Comparison of ENCODE assay signal across 1 cellular context in genomic region chr17:8003594-8004181, GRCh38.
TF ChIP-seq lines count a peak whose summit lies in the region.

No MANE protein-coding gene starts in this region.

TF ChIP-seq in H1, 55 proteins besides CTCF, POLR2A, EP300 and RAD21:
- TF ChIP-seq MAX (IDR thresholded peaks at IDR 0.05) (peak; percentile 29; the same call in 1 of the 2 replicates), EZH2 (IDR thresholded peaks at IDR 0.05; ENCODE audit: low read depth, low read length, severe bottlenecking) (peak; percentile 75), SUZ12 (IDR thresholded peaks at IDR 0.05; ENCODE audit: low read length) (peak; percentile 88), TBP (IDR thresholded peaks at IDR 0.05; ENCODE audit: low read depth, low read length) (peak; percentile 65; the same call in 1 of the 2 replicates), KDM4A (IDR thresholded peaks at IDR 0.05; ENCODE audit: low read depth, low read length, severe bottlenecking) (no peak), SAP30 (IDR thresholded peaks at IDR 0.05; ENCODE audit: insufficient read depth, insufficient replicate concordance, low read length) (no peak), FOSL1 (IDR thresholded peaks at IDR 0.05; ENCODE audit: insufficient read depth, low read depth, low read length) (no peak)
- TF ChIP-seq, protein P1, sequence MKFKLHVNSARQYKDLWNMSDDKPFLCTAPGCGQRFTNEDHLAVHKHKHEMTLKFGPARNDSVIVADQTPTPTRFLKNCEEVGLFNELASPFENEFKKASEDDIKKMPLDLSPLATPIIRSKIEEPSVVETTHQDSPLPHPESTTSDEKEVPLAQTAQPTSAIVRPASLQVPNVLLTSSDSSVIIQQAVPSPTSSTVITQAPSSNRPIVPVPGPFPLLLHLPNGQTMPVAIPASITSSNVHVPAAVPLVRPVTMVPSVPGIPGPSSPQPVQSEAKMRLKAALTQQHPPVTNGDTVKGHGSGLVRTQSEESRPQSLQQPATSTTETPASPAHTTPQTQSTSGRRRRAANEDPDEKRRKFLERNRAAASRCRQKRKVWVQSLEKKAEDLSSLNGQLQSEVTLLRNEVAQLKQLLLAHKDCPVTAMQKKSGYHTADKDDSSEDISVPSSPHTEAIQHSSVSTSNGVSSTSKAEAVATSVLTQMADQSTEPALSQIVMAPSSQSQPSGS (IDR thresholded peaks at IDR 0.05; ENCODE audit: low read length), result no peak
TF ChIP-seq in H1: peak in this region for 4.
